In the genomic region with DNA sequence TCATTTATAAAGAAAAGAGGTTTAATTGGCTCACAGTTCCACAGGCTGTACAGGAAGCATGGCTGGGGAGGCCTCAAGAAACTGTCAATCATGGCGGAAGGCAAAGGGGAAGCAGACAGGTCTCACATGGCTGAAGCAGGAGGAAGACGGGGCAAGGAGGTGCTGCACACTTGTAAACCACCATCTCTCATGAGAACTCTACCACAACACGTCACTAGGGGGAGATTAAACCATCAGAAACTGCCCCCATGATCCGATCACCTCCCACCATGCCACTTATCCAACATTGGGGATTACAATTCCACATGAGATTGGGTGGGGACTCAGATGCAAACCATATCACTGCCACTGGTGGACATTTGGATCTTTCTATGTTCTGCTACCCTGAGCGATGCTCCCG, we compare ENCODE assay signal across 19 cellular contexts.
DNase-seq lines count a peak whose midpoint lies in the region; ATAC-seq and TF ChIP-seq lines count a peak whose summit lies in the region.
"Had no signal": no experiment of that assay in that cellular context is flagged by ENCODE, and none has a peak within 500 bp of the region (broad histone marks: within the 10 kb centered on the region; RNA-seq: fewer than 3 reads in every experiment).

No MANE protein-coding gene starts in this region.

- H2AFZ ChIP-seq in Karpas-422 (ENCODE audit: low read length): no peak overlapping the region

- no peaks in the 10 kb centered on the region for H4K20me1 ChIP-seq in Karpas-422 (ENCODE audit: insufficient read depth, low read depth, low read length)

- H3K9ac ChIP-seq in Karpas-422 (ENCODE audit: low read length) (no peak overlapping the region), colonic mucosa (ENCODE audit: low read depth in 2 of 2, low read length in 2 of 2) (no peak overlapping the region)

- peaks cover 0 to 3% of the 10 kb centered on the region in 2 donors for H3K4me1 Mint-ChIP-seq in effector memory CD8-positive, alpha-beta T cell (ENCODE audit: low read depth in 2 of 2)
- H3K4me1 Mint-ChIP-seq in type B pancreatic cell (ENCODE audit: unreplicated experiment): no peaks in the 10 kb centered on the region
- H3K4me1 Mint-ChIP-seq: activated CD4-positive, alpha-beta T cell treated with anti-CD3 and anti-CD28 coated beads, Interleukin-2, amount 10 ng/mL, durations not matched to agents 7 days and 5 days had no signal

- H3K27me3 ChIP-seq in Karpas-422 (ENCODE audit: low read length): no peaks in the 10 kb centered on the region
- H3K27me3 ChIP-seq in colonic mucosa: no peaks in the 10 kb centered on the region
- H3K27me3 ChIP-seq: Peyer's patch had no signal

- H3K27ac Mint-ChIP-seq in effector memory CD8-positive, alpha-beta T cell: no peak overlapping the region
- H3K27ac Mint-ChIP-seq in type B pancreatic cell: no peak overlapping the region
- H3K27ac Mint-ChIP-seq: activated CD4-positive, alpha-beta T cell treated with anti-CD3 and anti-CD28 coated beads, Interleukin-2, amount 10 ng/mL, durations not matched to agents 7 days and 5 days; activated T-helper 2 cell treated with anti-CD3 and anti-CD28 coated beads, Interferon-gamma antibody, Interleukin-2, Interleukin-4, amounts not matched to agents 10 μg/mL and 5 μg/mL and 100 μg/mL, durations not matched to agents 14 hours and 24 hours and 36 hours had no signal

- no peaks in the 10 kb centered on the region for H3K79me2 ChIP-seq in Karpas-422 (ENCODE audit: low read length)

- H3K36me3 ChIP-seq in Karpas-422 (ENCODE audit: insufficient read depth, low read length) (no peaks in the 10 kb centered on the region), colonic mucosa (no peaks in the 10 kb centered on the region)
- H3K36me3 ChIP-seq: esophagus muscularis mucosa, heart left ventricle, MG63, Peyer's patch had no signal

- TF ChIP-seq CTCF in type B pancreatic cell (conservative IDR thresholded peaks at IDR 0.05) (peak; percentile 58), colonic mucosa (IDR thresholded peaks at IDR 0.05) (no peak)

- H3K27me3 Mint-ChIP-seq in effector memory CD8-positive, alpha-beta T cell: peaks cover 34 to 66% of the 10 kb centered on the region in 2 donors
- H3K27me3 Mint-ChIP-seq in type B pancreatic cell: peaks cover 13% of the 10 kb centered on the region

- H3K27ac ChIP-seq in Karpas-422 (ENCODE audit: low read length) (no peak overlapping the region), colonic mucosa (no peak overlapping the region)
- H3K27ac ChIP-seq: coronary artery, esophagus muscularis mucosa, heart left ventricle, Peyer's patch had no signal

- H3K4me2 ChIP-seq in Karpas-422 (ENCODE audit: low read depth, low read length, poor library complexity, severe bottlenecking): no peak overlapping the region

- H3K9me3 ChIP-seq in Karpas-422 (ENCODE audit: low read length) (no peaks in the 10 kb centered on the region), colonic mucosa (no peaks in the 10 kb centered on the region)
- H3K9me3 ChIP-seq: esophagus muscularis mucosa, MG63, Peyer's patch had no signal

- no peaks in the 10 kb centered on the region for H3K36me3 Mint-ChIP-seq in effector memory CD8-positive, alpha-beta T cell (ENCODE audit: insufficient read depth)
- H3K36me3 Mint-ChIP-seq in type B pancreatic cell: no peaks in the 10 kb centered on the region

- no peak overlapping the region for H3K4me3 ChIP-seq in Karpas-422 (ENCODE audit: low read length)
- H3K4me3 ChIP-seq in colonic mucosa: no peak overlapping the region
- H3K4me3 ChIP-seq: coronary artery, esophagus muscularis mucosa, heart left ventricle, MG63, Peyer's patch had no signal

- DNase-seq in cardiac septum (ENCODE audit: low spot score): peak; percentile 7
- DNase-seq in left cardiac atrium: no peak
- DNase-seq in Karpas-422: peak; percentile 72
- DNase-seq in effector memory CD8-positive, alpha-beta T cell: peak in 1 of 3 experiments; percentile 6
- DNase-seq in type B pancreatic cell (ENCODE audit: extremely low spot score, unreplicated experiment): no peak
- no peak for DNase-seq in colonic mucosa
- DNase-seq in AG08395 (ENCODE audit: low spot score): no peak
- no peak for DNase-seq in GM03348 (ENCODE audit: low spot score)
- DNase-seq: activated CD4-positive, alpha-beta T cell treated with anti-CD3 and anti-CD28 coated beads, Interleukin-2, amount 10 ng/mL, durations not matched to agents 7 days and 5 days; aorta; DMS79; heart left ventricle; MG63; NCI-H446; substantia nigra had no signal

- H3K4me1 ChIP-seq in Karpas-422 (ENCODE audit: low read length): no peaks in the 10 kb centered on the region
- H3K4me1 ChIP-seq in colonic mucosa: no peaks in the 10 kb centered on the region
- H3K4me1 ChIP-seq: esophagus muscularis mucosa, heart left ventricle, Peyer's patch had no signal

- no peak overlapping the region for H3K4me3 Mint-ChIP-seq in effector memory CD8-positive, alpha-beta T cell
- no peak overlapping the region for H3K4me3 Mint-ChIP-seq in type B pancreatic cell
- H3K4me3 Mint-ChIP-seq: activated CD4-positive, alpha-beta T cell treated with anti-CD3 and anti-CD28 coated beads, Interleukin-2, amount 10 ng/mL, durations not matched to agents 7 days and 5 days had no signal

- H3K9me2 ChIP-seq in Karpas-422 (replicated peaks; ENCODE audit: insufficient read depth, low read length): no peaks in the 10 kb centered on the region

- intact Hi-C loops in cardiac septum (cut with DNase I) (no loop called here), left cardiac atrium (cut with DNase I) (loop anchor here (5.0 to 10.0 kb wide), 2 partner anchors 104 to 106 kb away; no protein-coding TSS in a partner anchor), colonic mucosa (cut with DNase I) (no loop called here)

- H3K9me3 Mint-ChIP-seq in effector memory CD8-positive, alpha-beta T cell: peaks cover 0 to 2% of the 10 kb centered on the region in 2 donors
- peaks cover 5% of the 10 kb centered on the region for H3K9me3 Mint-ChIP-seq in type B pancreatic cell

- ATAC-seq in left cardiac atrium: no peak
- peak; percentile 49 for ATAC-seq in effector memory CD8-positive, alpha-beta T cell (replicated peaks)
- ATAC-seq: heart left ventricle had no signal

Comparison
In these comparisons a context has a peak if more than half of its experiments do, and no peak if none do; other contexts are left out.
1. DNase-seq: peak in cardiac septum (single experiment) and Karpas-422 (single experiment); none in left cardiac atrium (single experiment), type B pancreatic cell (single experiment), colonic mucosa (single experiment), AG08395 (single experiment) and GM03348 (single experiment).
2. intact Hi-C loops: an anchor here in left cardiac atrium (5.0 to 10.0 kb wide); none called in cardiac septum and colonic mucosa.